ENCODE assay signal across 1 cellular context in genomic region chr20:60053813-60054190, GRCh38.
TF ChIP-seq lines count a peak whose summit lies in the region.

No MANE protein-coding gene starts in this region.

TF ChIP-seq in IMR-90, 13 proteins besides CTCF, POLR2A, EP300 and RAD21 (continued from another document):
- TF ChIP-seq USF2 (IDR thresholded peaks at IDR 0.05; ENCODE audit: low read depth, low read length) (no peak), FOS (IDR thresholded peaks at IDR 0.05; ENCODE audit: low read depth, low read length) (no peak)
TF ChIP-seq in IMR-90: peak in this region for 0.
